Comparison of ENCODE assay signal across 8 cellular contexts in genomic region chrX:73562986-73563739, GRCh38. TPM values are rescaled to one million over a fixed set of nuclear protein-coding genes. Genes with fewer than 3 reads are reported as not detected.
DNase-seq lines count a peak whose midpoint lies in the region; ATAC-seq, FAIRE-seq and TF ChIP-seq lines count a peak whose summit lies in the region.

Gene CHIC1 (plus strand): TSS chrX:73563197. CDS start chrX:73563285, 88 bp downstream.

- DNase-seq in NCI-H2107 treated with DMSO at 0.1 percent for 48 hours (lab: John Stamatoyannopoulos, UW; ENCODE audit: unreplicated experiment) (peak; percentile 80), cerebellar cortex (ENCODE audit: low spot score) (peak; percentile 75), kidney (peak; percentile 87), HuH-7.5 (ENCODE audit: low spot score) (no peak)
- DNase-seq in activated CD4-positive, CD25-positive, alpha-beta regulatory T cell treated with anti-CD3 and anti-CD28 coated beads, Interleukin-2, amount 50 U/mL, for 72 hours, result peak; percentile 63
- peak; percentile 73 for DNase-seq in stimulated activated CD4-positive, alpha-beta T cell treated with anti-CD3 and anti-CD28 coated beads, Interleukin-15, amount 100 ng/mL, for 24 hours

- no peak for FAIRE-seq in kidney (lab: Jason Lieb, UNC)

- H3K9ac ChIP-seq in kidney (ENCODE audit: low read length in 2 of 2), result peak within 1 kb of the TSS; percentile 65 to 70

- H3K4me1 ChIP-seq in kidney (ENCODE audit: control insufficient read depth in 1 of 2, insufficient read depth in 1 of 2, low read depth in 1 of 2, low read length in 2 of 2), result peaks cover 0 to 2% of the 10 kb centered on the region in 2 donors

- H3K27ac ChIP-seq in kidney (ENCODE audit: low read depth in 2 of 2, low read length in 2 of 2), result peak within 1 kb of the TSS; percentile 71 to 91

- no peaks in the 10 kb centered on the region for H3K9me3 ChIP-seq in kidney (ENCODE audit: control insufficient read depth in 1 of 2, low read length in 2 of 2)

- TF ChIP-seq CTCF in kidney (IDR thresholded peaks at IDR 0.05; ENCODE audit: borderline replicate concordance, extremely low read depth, insufficient read depth), result no peak

- peak within 1 kb of the TSS; percentile 85 to 94 for H3K4me3 ChIP-seq in kidney (ENCODE audit: low read length in 2 of 2)

- H3K36me3 ChIP-seq in kidney (ENCODE audit: control insufficient read depth in 1 of 2, insufficient read depth in 2 of 2, low read length in 2 of 2), result no peaks in the 10 kb centered on the region

- intact Hi-C loops in kidney (cut with DNase I), result no loop called here

- peak; percentile 64 for ATAC-seq in GM18502 (IDR thresholded peaks at IDR 0.05; ENCODE audit: poor library complexity, unreplicated experiment)
- ATAC-seq in HG02938 (IDR thresholded peaks at IDR 0.05; ENCODE audit: unreplicated experiment), result peak; percentile 54

RNA-seq across cellular contexts. Expression of gene CHIC1, which starts in this region (rescaled TPM):
- 14.0 TPM for total RNA-seq in kidney
- 4.9 TPM for polyA plus RNA-seq in kidney (ENCODE audit: insufficient read depth, low read depth, low replicate concordance)
